1 cellular context compared by ENCODE assay signal in the genomic region with DNA sequence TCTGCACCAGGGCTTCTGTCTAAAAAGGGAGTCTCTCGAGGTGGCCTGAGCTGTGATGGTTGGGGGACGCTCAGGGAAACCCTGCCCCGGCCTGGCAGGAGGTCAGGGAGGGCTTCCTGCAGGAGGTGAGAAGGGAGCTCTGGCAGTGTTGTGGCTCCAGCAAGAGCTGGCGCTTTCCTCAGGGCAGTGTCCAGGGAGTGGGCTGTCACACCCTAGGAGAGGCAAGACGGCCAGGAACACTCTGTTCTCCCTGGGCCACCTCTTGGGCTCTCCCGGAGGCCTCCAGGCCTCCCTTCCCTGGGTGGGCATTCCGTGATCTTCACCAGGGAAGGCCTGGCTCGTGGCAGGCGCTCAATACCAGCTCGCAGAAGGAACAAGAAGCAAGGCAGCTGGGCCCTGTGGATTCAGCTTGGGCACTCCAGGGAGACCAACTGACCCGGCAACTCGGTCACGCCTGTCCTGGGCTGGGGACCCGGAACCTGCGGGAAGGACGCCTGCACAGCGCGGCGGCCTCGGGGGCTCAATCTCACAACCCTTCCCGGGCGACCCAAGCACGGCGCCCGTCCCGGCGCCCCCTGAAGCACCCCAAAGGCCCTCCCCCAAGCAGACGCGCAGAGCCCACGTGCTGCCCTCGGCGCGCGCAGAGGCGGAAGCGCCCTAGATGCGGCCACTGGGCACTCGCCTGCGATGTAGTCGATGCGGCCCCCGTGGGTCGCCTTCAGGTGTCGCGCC.
TF ChIP-seq lines count a peak whose summit lies in the region.

No MANE protein-coding gene starts in this region.

TF ChIP-seq in K562, 482 proteins besides CTCF, POLR2A, EP300 and RAD21 (continued from another document and continues in another):
- TF ChIP-seq, protein P1, sequence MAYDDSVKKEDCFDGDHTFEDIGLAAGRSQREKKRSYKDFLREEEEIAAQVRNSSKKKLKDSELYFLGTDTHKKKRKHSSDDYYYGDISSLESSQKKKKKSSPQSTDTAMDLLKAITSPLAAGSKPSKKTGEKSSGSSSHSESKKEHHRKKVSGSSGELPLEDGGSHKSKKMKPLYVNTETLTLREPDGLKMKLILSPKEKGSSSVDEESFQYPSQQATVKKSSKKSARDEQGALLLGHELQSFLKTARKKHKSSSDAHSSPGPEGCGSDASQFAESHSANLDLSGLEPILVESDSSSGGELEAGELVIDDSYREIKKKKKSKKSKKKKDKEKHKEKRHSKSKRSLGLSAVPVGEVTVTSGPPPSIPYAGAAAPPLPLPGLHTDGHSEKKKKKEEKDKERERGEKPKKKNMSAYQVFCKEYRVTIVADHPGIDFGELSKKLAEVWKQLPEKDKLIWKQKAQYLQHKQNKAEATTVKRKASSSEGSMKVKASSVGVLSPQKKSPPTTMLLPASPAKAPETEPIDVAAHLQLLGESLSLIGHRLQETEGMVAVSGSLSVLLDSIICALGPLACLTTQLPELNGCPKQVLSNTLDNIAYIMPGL (CRISPR knock-in tag; IDR thresholded peaks at IDR 0.05): no peak; the same call in 1 of the 2 replicates
- no peak for TF ChIP-seq MYC (IDR thresholded peaks at IDR 0.05; ENCODE audit: low read depth, low read length)
- TF ChIP-seq MYC (CRISPR knock-in tag; IDR thresholded peaks at IDR 0.05; ENCODE audit: borderline replicate concordance, low read depth): peak; percentile 88; the same call in 1 of the 2 replicates
- no peak for TF ChIP-seq CCAR2 (IDR thresholded peaks at IDR 0.05; ENCODE audit: low read depth, low read length)
- TF ChIP-seq ARID3B (CRISPR knock-in tag; IDR thresholded peaks at IDR 0.05; ENCODE audit: borderline replicate concordance): no peak
- TF ChIP-seq FOXA3 (CRISPR knock-in tag; conservative IDR thresholded peaks at IDR 0.05 in 1 of 2, IDR thresholded peaks at IDR 0.05 in 1 of 2): no peak; a peak in 1 of 4 replicates
- TF ChIP-seq MTA1 (IDR thresholded peaks at IDR 0.05; ENCODE audit: borderline replicate concordance): no peak
- peak; percentile 4; the same call in 1 of the 2 replicates for TF ChIP-seq FOXP1 (CRISPR knock-in tag; IDR thresholded peaks at IDR 0.05)
- TF ChIP-seq, protein P2, sequence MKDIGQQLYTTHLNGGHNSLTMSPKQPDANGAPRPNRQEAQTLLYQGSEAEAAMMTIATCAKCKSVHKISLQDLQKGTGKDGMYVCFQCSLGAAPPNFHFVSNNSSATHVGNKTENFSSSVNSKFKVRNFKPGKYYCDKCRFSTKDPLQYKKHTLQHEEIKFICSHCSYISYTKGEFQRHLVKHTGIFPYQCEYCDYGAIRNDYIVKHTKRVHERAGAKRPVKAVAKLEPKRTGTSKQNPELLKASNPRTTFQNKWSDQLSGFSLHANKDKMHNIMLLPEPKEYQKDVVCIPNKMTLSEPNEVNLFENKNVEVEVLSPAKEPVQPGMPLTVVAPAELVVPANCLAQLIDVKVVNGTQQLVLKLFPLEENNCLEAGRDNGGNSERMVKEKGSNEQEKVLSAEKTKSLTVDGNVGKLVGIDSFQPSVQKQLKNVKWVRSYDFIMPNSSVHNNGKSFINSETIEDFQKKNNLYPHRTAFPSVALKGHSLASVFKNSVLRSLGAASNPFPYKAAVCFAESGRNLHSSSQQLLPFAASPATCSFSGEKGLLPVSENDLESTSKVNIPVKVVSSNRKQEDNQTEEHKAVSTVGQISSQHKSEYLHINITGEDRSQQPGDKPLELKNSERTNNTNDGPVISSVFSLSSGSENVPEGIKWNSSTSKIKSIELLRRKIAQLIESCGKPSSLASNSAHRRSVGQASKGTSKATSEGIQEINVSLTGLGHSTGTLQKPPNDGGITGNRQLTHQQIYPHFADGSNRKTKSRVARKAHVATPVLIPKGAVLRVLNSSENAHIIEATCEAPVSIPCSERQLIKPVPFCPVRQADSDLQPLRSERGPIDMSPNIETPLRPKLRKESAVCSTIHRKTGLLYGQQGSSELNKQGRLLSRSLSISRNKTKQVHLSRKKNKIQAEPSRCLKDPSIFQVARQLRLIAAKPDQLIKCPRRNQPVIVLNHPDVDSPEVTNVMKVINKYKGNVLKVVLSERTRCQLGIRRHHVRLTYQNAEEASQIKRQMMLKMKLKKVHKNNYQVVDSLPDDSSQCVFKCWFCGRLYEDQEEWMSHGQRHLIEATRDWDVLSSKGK (CRISPR knock-in tag; IDR thresholded peaks at IDR 0.05): no peak
- TF ChIP-seq RBM15 (IDR thresholded peaks at IDR 0.05; ENCODE audit: insufficient read depth, low read length): no peak
- TF ChIP-seq CHD2 (IDR thresholded peaks at IDR 0.05; ENCODE audit: low read depth, low read length): no peak
- TF ChIP-seq, protein P3, sequence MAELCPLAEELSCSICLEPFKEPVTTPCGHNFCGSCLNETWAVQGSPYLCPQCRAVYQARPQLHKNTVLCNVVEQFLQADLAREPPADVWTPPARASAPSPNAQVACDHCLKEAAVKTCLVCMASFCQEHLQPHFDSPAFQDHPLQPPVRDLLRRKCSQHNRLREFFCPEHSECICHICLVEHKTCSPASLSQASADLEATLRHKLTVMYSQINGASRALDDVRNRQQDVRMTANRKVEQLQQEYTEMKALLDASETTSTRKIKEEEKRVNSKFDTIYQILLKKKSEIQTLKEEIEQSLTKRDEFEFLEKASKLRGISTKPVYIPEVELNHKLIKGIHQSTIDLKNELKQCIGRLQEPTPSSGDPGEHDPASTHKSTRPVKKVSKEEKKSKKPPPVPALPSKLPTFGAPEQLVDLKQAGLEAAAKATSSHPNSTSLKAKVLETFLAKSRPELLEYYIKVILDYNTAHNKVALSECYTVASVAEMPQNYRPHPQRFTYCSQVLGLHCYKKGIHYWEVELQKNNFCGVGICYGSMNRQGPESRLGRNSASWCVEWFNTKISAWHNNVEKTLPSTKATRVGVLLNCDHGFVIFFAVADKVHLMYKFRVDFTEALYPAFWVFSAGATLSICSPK (IDR thresholded peaks at IDR 0.05; ENCODE audit: borderline replicate concordance): no peak
- peak; percentile 94 for TF ChIP-seq ZFP36 (IDR thresholded peaks at IDR 0.05; ENCODE audit: low read depth, low read length, partially characterized antibody)
- TF ChIP-seq, protein P4, sequence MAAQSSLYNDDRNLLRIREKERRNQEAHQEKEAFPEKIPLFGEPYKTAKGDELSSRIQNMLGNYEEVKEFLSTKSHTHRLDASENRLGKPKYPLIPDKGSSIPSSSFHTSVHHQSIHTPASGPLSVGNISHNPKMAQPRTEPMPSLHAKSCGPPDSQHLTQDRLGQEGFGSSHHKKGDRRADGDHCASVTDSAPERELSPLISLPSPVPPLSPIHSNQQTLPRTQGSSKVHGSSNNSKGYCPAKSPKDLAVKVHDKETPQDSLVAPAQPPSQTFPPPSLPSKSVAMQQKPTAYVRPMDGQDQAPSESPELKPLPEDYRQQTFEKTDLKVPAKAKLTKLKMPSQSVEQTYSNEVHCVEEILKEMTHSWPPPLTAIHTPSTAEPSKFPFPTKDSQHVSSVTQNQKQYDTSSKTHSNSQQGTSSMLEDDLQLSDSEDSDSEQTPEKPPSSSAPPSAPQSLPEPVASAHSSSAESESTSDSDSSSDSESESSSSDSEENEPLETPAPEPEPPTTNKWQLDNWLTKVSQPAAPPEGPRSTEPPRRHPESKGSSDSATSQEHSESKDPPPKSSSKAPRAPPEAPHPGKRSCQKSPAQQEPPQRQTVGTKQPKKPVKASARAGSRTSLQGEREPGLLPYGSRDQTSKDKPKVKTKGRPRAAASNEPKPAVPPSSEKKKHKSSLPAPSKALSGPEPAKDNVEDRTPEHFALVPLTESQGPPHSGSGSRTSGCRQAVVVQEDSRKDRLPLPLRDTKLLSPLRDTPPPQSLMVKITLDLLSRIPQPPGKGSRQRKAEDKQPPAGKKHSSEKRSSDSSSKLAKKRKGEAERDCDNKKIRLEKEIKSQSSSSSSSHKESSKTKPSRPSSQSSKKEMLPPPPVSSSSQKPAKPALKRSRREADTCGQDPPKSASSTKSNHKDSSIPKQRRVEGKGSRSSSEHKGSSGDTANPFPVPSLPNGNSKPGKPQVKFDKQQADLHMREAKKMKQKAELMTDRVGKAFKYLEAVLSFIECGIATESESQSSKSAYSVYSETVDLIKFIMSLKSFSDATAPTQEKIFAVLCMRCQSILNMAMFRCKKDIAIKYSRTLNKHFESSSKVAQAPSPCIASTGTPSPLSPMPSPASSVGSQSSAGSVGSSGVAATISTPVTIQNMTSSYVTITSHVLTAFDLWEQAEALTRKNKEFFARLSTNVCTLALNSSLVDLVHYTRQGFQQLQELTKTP (IDR thresholded peaks at IDR 0.05; ENCODE audit: low read depth in 1 of 2, partially characterized antibody in 2 of 2): no peak
- no peak for TF ChIP-seq CEBPB (tag; IDR thresholded peaks at IDR 0.05)
- TF ChIP-seq, protein P5, sequence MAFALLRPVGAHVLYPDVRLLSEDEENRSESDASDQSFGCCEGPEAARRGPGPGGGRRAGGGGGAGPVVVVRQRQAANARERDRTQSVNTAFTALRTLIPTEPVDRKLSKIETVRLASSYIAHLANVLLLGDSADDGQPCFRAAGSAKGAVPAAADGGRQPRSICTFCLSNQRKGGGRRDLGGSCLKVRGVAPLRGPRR (CRISPR knock-in tag; IDR thresholded peaks at IDR 0.05): no peak
- no peak for TF ChIP-seq RFX1 (IDR thresholded peaks at IDR 0.05)
- TF ChIP-seq, protein P6, sequence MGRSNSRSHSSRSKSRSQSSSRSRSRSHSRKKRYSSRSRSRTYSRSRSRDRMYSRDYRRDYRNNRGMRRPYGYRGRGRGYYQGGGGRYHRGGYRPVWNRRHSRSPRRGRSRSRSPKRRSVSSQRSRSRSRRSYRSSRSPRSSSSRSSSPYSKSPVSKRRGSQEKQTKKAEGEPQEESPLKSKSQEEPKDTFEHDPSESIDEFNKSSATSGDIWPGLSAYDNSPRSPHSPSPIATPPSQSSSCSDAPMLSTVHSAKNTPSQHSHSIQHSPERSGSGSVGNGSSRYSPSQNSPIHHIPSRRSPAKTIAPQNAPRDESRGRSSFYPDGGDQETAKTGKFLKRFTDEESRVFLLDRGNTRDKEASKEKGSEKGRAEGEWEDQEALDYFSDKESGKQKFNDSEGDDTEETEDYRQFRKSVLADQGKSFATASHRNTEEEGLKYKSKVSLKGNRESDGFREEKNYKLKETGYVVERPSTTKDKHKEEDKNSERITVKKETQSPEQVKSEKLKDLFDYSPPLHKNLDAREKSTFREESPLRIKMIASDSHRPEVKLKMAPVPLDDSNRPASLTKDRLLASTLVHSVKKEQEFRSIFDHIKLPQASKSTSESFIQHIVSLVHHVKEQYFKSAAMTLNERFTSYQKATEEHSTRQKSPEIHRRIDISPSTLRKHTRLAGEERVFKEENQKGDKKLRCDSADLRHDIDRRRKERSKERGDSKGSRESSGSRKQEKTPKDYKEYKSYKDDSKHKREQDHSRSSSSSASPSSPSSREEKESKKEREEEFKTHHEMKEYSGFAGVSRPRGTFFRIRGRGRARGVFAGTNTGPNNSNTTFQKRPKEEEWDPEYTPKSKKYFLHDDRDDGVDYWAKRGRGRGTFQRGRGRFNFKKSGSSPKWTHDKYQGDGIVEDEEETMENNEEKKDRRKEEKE (IDR thresholded peaks at IDR 0.05; ENCODE audit: borderline replicate concordance in 1 of 2, control insufficient read depth in 1 of 2, low read depth in 2 of 2, low read length in 1 of 2): no peak
- peak; percentile 60 for TF ChIP-seq CXXC5 (CRISPR knock-in tag; IDR thresholded peaks at IDR 0.05)
- TF ChIP-seq KLF6 (CRISPR knock-in tag; IDR thresholded peaks at IDR 0.05; ENCODE audit: borderline replicate concordance): no peak
- no peak for TF ChIP-seq CAMTA2 (CRISPR knock-in tag; conservative IDR thresholded peaks at IDR 0.05)
- TF ChIP-seq ZNF780A (CRISPR knock-in tag; IDR thresholded peaks at IDR 0.05): no peak
- peak; percentile 95 for TF ChIP-seq ELF2 (CRISPR knock-in tag; IDR thresholded peaks at IDR 0.05)
- TF ChIP-seq CHCHD3 (CRISPR knock-in tag; IDR thresholded peaks at IDR 0.05): no peak
- TF ChIP-seq ZNF263 (CRISPR knock-in tag; IDR thresholded peaks at IDR 0.05; ENCODE audit: borderline replicate concordance): no peak
- no peak for TF ChIP-seq FOXJ2 (tag; IDR thresholded peaks at IDR 0.05)
- no peak for TF ChIP-seq ZNF699 (CRISPR knock-in tag; IDR thresholded peaks at IDR 0.05; ENCODE audit: insufficient replicate concordance)
- no peak for TF ChIP-seq ESRRA (IDR thresholded peaks at IDR 0.05; ENCODE audit: borderline replicate concordance, low read depth)
- no peak for TF ChIP-seq ZNF3 (CRISPR knock-in tag; IDR thresholded peaks at IDR 0.05)
- no peak for TF ChIP-seq ETV5 (CRISPR knock-in tag; IDR thresholded peaks at IDR 0.05; ENCODE audit: low read depth)
